In genomic region chr4:30443289-30443688, GRCh38 we compare ENCODE assay signal across 20 cellular contexts.
"Had no signal": no experiment of that assay in that cellular context is flagged by ENCODE, and none has a peak within 500 bp of the region (broad histone marks: within the 10 kb centered on the region; RNA-seq: fewer than 3 reads in every experiment).

No MANE protein-coding gene starts in this region.

- H3K4me3 ChIP-seq: ascending aorta, colonic mucosa, esophagus squamous epithelium, heart right ventricle, left lung, thyroid gland, uterus had no signal

- H3K27me3 ChIP-seq: ascending aorta, colonic mucosa, esophagus squamous epithelium, heart right ventricle, left lung, thyroid gland, uterus had no signal

- H3K36me3 ChIP-seq: ascending aorta, colonic mucosa, esophagus squamous epithelium, heart right ventricle, left lung, thyroid gland, uterus had no signal

- H3K9me3 ChIP-seq: ascending aorta, colonic mucosa, esophagus squamous epithelium, heart right ventricle, left lung, thyroid gland, uterus had no signal

- H3K36me3 Mint-ChIP-seq: activated CD4-positive, alpha-beta memory T cell treated with anti-CD3 and anti-CD28 coated beads for 36 hours had no signal

- ATAC-seq: activated naive CD8-positive, alpha-beta T cell treated with anti-CD3 and anti-CD28 coated beads, Interleukin-2, amount 50 U/mL, for 24 hours; activated T-helper 17 cell treated with anti-CD3 and anti-CD28 coated beads, Interleukin-2, amount 50 U/mL, for 72 hours; heart right ventricle; left lung had no signal

- H3K27ac ChIP-seq: ascending aorta, colonic mucosa, esophagus squamous epithelium, heart right ventricle, left lung, thyroid gland, uterus had no signal

- DNase-seq: activated B cell treated with CpG ODN at 0.5 μM for 24 hours; activated CD4-positive, alpha-beta memory T cell treated with anti-CD3 and anti-CD28 coated beads for 36 hours; activated CD4-positive, alpha-beta T cell treated with anti-CD3 and anti-CD28 coated beads for 4 hours; activated naive CD4-positive, alpha-beta T cell treated with anti-CD3 and anti-CD28 coated beads for 36 hours; activated naive CD8-positive, alpha-beta T cell treated with anti-CD3 and anti-CD28 coated beads, Interleukin-2, amount 50 U/mL, for 24 hours; colonic mucosa; esophagus squamous epithelium; heart right ventricle; kidney; left lung; midbrain; retina; stimulated activated naive CD4-positive, alpha-beta T cell; thyroid gland; uterus had no signal

- H3K27me3 Mint-ChIP-seq: activated B cell treated with CpG ODN at 0.5 μM for 24 hours; activated CD4-positive, alpha-beta memory T cell treated with anti-CD3 and anti-CD28 coated beads for 36 hours; activated naive CD8-positive, alpha-beta T cell treated with anti-CD3 and anti-CD28 coated beads, Interleukin-2, amount 50 U/mL, for 24 hours; activated T-helper 17 cell treated with anti-CD3 and anti-CD28 coated beads, Interleukin-2, amount 50 U/mL, for 72 hours; central memory CD8-positive, alpha-beta T cell had no signal

- H3K4me1 Mint-ChIP-seq: activated B cell treated with CpG ODN at 0.5 μM for 24 hours; activated naive CD8-positive, alpha-beta T cell treated with anti-CD3 and anti-CD28 coated beads, Interleukin-2, amount 50 U/mL, for 24 hours; activated T-helper 17 cell treated with anti-CD3 and anti-CD28 coated beads, Interleukin-2, amount 50 U/mL, for 72 hours; central memory CD8-positive, alpha-beta T cell; nephron had no signal

- H3K4me1 ChIP-seq: ascending aorta, colonic mucosa, esophagus squamous epithelium, heart right ventricle, left lung, thyroid gland, uterus had no signal

- H3K9me3 Mint-ChIP-seq: activated B cell treated with CpG ODN at 0.5 μM for 24 hours, nephron had no signal

- H3K27ac Mint-ChIP-seq: activated B cell treated with CpG ODN at 0.5 μM for 24 hours; activated CD4-positive, alpha-beta memory T cell treated with anti-CD3 and anti-CD28 coated beads for 36 hours; activated naive CD4-positive, alpha-beta T cell treated with anti-CD3 and anti-CD28 coated beads for 36 hours; activated naive CD8-positive, alpha-beta T cell treated with anti-CD3 and anti-CD28 coated beads, Interleukin-2, amount 50 U/mL, for 24 hours; activated T-helper 17 cell treated with anti-CD3 and anti-CD28 coated beads, Interleukin-2, amount 50 U/mL, for 72 hours; nephron; T-helper 2 cell treated with Interferon-gamma antibody and Interleukin-4, amounts not matched to agents 5 μg/mL and 100 μg/mL, for 36 hours had no signal

- H3K4me3 Mint-ChIP-seq: activated B cell treated with CpG ODN at 0.5 μM for 24 hours; activated CD4-positive, alpha-beta memory T cell treated with anti-CD3 and anti-CD28 coated beads for 36 hours; activated naive CD4-positive, alpha-beta T cell treated with anti-CD3 and anti-CD28 coated beads for 36 hours; activated naive CD8-positive, alpha-beta T cell treated with anti-CD3 and anti-CD28 coated beads, Interleukin-2, amount 50 U/mL, for 24 hours; activated T-helper 17 cell treated with anti-CD3 and anti-CD28 coated beads, Interleukin-2, amount 50 U/mL, for 72 hours; central memory CD8-positive, alpha-beta T cell; nephron; T-helper 2 cell treated with Interferon-gamma antibody and Interleukin-4, amounts not matched to agents 5 μg/mL and 100 μg/mL, for 36 hours had no signal
